23 cellular contexts compared by ENCODE assay signal in the genomic region with DNA sequence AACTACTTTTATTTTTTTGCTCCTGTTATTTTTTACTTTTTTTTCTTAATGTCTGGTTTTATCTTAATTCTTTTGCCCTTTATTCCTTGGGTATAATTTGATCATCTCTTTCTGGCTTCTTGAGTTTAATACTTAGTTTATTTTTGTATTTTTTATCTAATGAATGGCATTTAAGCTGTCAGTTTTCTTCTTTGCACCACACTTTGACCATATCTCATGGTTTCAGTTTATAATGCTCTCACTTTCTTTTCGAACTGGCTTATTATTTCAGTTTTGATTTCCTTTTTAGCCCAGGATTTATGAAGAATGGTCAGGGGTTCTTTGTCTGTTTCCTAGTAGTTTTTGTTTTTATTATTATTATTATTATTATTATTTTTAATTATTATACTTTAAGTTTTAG. TPM values are rescaled to one million over a fixed set of nuclear protein-coding genes. Genes with fewer than 3 reads are reported as not detected.
A peak's percentile ranks its signal among the peaks of the same experiment; 100 is the strongest.
DNase-seq lines count a peak whose midpoint lies in the region; ATAC-seq, FAIRE-seq and TF ChIP-seq lines count a peak whose summit lies in the region.
"Had no signal": no experiment of that assay in that cellular context is flagged by ENCODE, and none has a peak within 500 bp of the region (broad histone marks: within the 10 kb centered on the region; RNA-seq: fewer than 3 reads in every experiment).

No MANE protein-coding gene starts in this region.

- ATAC-seq in GM19025 (IDR thresholded peaks at IDR 0.05; ENCODE audit: low read depth, unreplicated experiment) (peak; percentile 57), GM21786 (IDR thresholded peaks at IDR 0.05; ENCODE audit: unreplicated experiment) (peak; percentile 57), HG03460 (IDR thresholded peaks at IDR 0.05; ENCODE audit: unreplicated experiment) (peak; percentile 63), GM19395 (IDR thresholded peaks at IDR 0.05; ENCODE audit: unreplicated experiment) (no peak), GM21390 (IDR thresholded peaks at IDR 0.05; ENCODE audit: unreplicated experiment) (no peak)
- ATAC-seq: gastrocnemius medialis, K562, sciatic nerve, T-cell had no signal

- peak; percentile 31 for FAIRE-seq in GM12891 (lab: Jason Lieb, UNC)
- FAIRE-seq: K562 had no signal

- DNase-seq in GM12891 (ENCODE audit: insufficient read length, low spot score) (no peak), NOMO-1 (lab: John Stamatoyannopoulos, UW; ENCODE audit: unreplicated experiment in 2 of 2) (no peak), SIG-M5 treated with dmso at 0.1 percent for 504 hours (lab: John Stamatoyannopoulos, UW; ENCODE audit: unreplicated experiment) (no peak)
- DNase-seq: activated CD4-positive, alpha-beta T cell treated with anti-CD3 and anti-CD28 coated beads for 48 hours; amygdala; DMS 273 treated with DMSO at 0.1 percent for 48 hours; dorsolateral prefrontal cortex; erythroblast; gastrocnemius medialis; GOT3; mesendoderm; NCI-H1048; NCI-H526; Right ventricle myocardium superior; stimulated activated naive CD4-positive, alpha-beta T cell treated with Interleukin-2 at 50 U/mL for 16 hours; T-cell had no signal

- TF ChIP-seq POLR2A in GM12891 (IDR thresholded peaks at IDR 0.05; ENCODE audit: low read depth, low read length), result no peak

TF ChIP-seq in GM12891, 5 proteins besides CTCF, POLR2A, EP300 and RAD21:
- TF ChIP-seq TAF1 (IDR thresholded peaks at IDR 0.05; ENCODE audit: low read depth, low read length) (no peak), PAX5 (IDR thresholded peaks at IDR 0.05; ENCODE audit: insufficient read depth, low read length, severe bottlenecking) (no peak), POLR2AphosphoS5 (IDR thresholded peaks at IDR 0.05; ENCODE audit: low read depth, low read length) (no peak), SPI1 (IDR thresholded peaks at IDR 0.05; ENCODE audit: low read depth, low read length) (no peak), POU2F2 (IDR thresholded peaks at IDR 0.05; ENCODE audit: low read depth, low read length) (no peak)

RNA-seq across cellular contexts. Expression of gene QSER1, which starts 48.3 kb away (rescaled TPM):
- 2.4 TPM for polyA plus RNA-seq in GM12891 (2012; ENCODE audit: low read depth, missing spikeins)

Comparison
In these comparisons a context has a peak if more than half of its experiments do, and no peak if none do; other contexts are left out.
1. ATAC-seq: peak in GM19025 (single experiment), GM21786 (single experiment) and HG03460 (single experiment); none in GM19395 (single experiment) and GM21390 (single experiment).